Comparison of ENCODE assay signal across 1 cellular context in genomic region chr15:26126819-26127387, GRCh38.
TF ChIP-seq lines count a peak whose summit lies in the region.

No MANE protein-coding gene starts in this region.

TF ChIP-seq in H1, 55 proteins besides CTCF, POLR2A, EP300 and RAD21 (continued from another document):
- TF ChIP-seq POLR2AphosphoS5 (IDR thresholded peaks at IDR 0.05; ENCODE audit: low read depth, low read length) (no peak), CREB1 (IDR thresholded peaks at IDR 0.05) (no peak), RXRA (IDR thresholded peaks at IDR 0.05; ENCODE audit: insufficient read depth, low read depth, low read length) (no peak), GABPA (IDR thresholded peaks at IDR 0.05; ENCODE audit: borderline replicate concordance, insufficient read depth, low read length) (no peak), JUN (IDR thresholded peaks at IDR 0.05; ENCODE audit: low read depth, low read length) (no peak), RBBP5 (IDR thresholded peaks at IDR 0.05; ENCODE audit: borderline replicate concordance, low read depth, low read length) (no peak), ATF2 (IDR thresholded peaks at IDR 0.05; ENCODE audit: low read length) (no peak)
